ENCODE assay signal across 17 cellular contexts in genomic region chr9:71980266-71981018, GRCh38.
DNase-seq lines count a peak whose midpoint lies in the region; ATAC-seq and TF ChIP-seq lines count a peak whose summit lies in the region.
"Had no signal": no experiment of that assay in that cellular context is flagged by ENCODE, and none has a peak within 500 bp of the region (broad histone marks: within the 10 kb centered on the region; RNA-seq: fewer than 3 reads in every experiment).

No MANE protein-coding gene starts in this region.

- no peak for TF ChIP-seq CTCF in cardiac muscle cell (IDR thresholded peaks at IDR 0.05; ENCODE audit: low read depth, low read length)
- no peak for TF ChIP-seq CTCF in mammary epithelial cell (conservative IDR thresholded peaks at IDR 0.05 in 1 of 2, IDR thresholded peaks at IDR 0.05 in 1 of 2; ENCODE audit: extremely low read depth in 1 of 2, insufficient read depth in 1 of 2, low read depth in 1 of 2, low read length in 2 of 2)

- dilution Hi-C loops in mammary epithelial cell (cut with HindIII; ENCODE audit: low sequenced_read_pairs): no loop called here

- H3K9ac ChIP-seq in mammary epithelial cell (ENCODE audit: insufficient read depth, low read length): no peak overlapping the region

- H3K36me3 ChIP-seq in cardiac muscle cell: no peaks in the 10 kb centered on the region
- H3K36me3 ChIP-seq in mammary epithelial cell (ENCODE audit: insufficient read depth, low read length): no peaks in the 10 kb centered on the region

- peaks cover 33% of the 10 kb centered on the region for H3K4me1 ChIP-seq in cardiac muscle cell (ENCODE audit: low read depth)
- no peaks in the 10 kb centered on the region for H3K4me1 ChIP-seq in mammary epithelial cell (ENCODE audit: insufficient read depth, low read length)

- intact Hi-C loops in Right ventricle myocardium inferior (cut with DNase I): loop anchor here (5.0 kb wide), 1 partner anchor 68 kb away; the partner anchor contains the start of genes ABHD17B and C9orf85
- intact Hi-C loops in cardiac septum (cut with DNase I): no loop called here
- intact Hi-C loops in mammary epithelial cell (cut with micrococcal nuclease): no loop called here

- ATAC-seq in Right ventricle myocardium inferior (peak; percentile 58), GM19328 (IDR thresholded peaks at IDR 0.05; ENCODE audit: unreplicated experiment) (no peak), HG03439 (IDR thresholded peaks at IDR 0.05; ENCODE audit: unreplicated experiment) (no peak)
- ATAC-seq: HepG2 had no signal

- H3K9me3 ChIP-seq in cardiac muscle cell (ENCODE audit: low read depth): no peaks in the 10 kb centered on the region
- H3K9me3 ChIP-seq in mammary epithelial cell (replicated peaks; ENCODE audit: insufficient read depth, low read length): no peaks in the 10 kb centered on the region

- no TSS peak for BruUV-seq in mammary epithelial cell (replicated peaks; lab: Mats Ljungman, UMichigan)

- H3K27me3 ChIP-seq in cardiac muscle cell: no peaks in the 10 kb centered on the region
- no peaks in the 10 kb centered on the region for H3K27me3 ChIP-seq in mammary epithelial cell (ENCODE audit: insufficient read depth, low read length)

- WGBS in mammary epithelial cell (ENCODE audit: low coverage, missing lambda C conversion rate): 74% methylated on average over 4 of the region's 4 CpGs

- no peak overlapping the region for H3K4me3 ChIP-seq in cardiac muscle cell
- H3K4me3 ChIP-seq in mammary epithelial cell (replicated peaks in 1 of 3; ENCODE audit: insufficient read depth in 1 of 3, low read depth in 2 of 3, low read length in 3 of 3): no peak overlapping the region

- no peak overlapping the region for H3K4me2 ChIP-seq in mammary epithelial cell (ENCODE audit: insufficient read depth, low read depth, low read length)

- in situ Hi-C loops in mammary epithelial cell (cut with MboI; ENCODE audit: low sequenced_read_pairs in 2 of 2): loop anchor here in 1 of 2 donors (25.0 kb wide), 2 partner anchors 168 to 693 kb away; no protein-coding TSS in a partner anchor

- no peaks in the 10 kb centered on the region for H4K20me1 ChIP-seq in mammary epithelial cell (ENCODE audit: insufficient read depth, low read length)

- no peak for DNase-seq in Right ventricle myocardium inferior (ENCODE audit: missing footprints)
- no peak for DNase-seq in cardiac septum (ENCODE audit: low spot score)
- peak in 1 of 2 donors; percentile 59 for DNase-seq in cardiac muscle cell (ENCODE audit: low read depth in 1 of 2, low spot score in 1 of 2)
- peak; percentile 60 for DNase-seq in myocyte (ENCODE audit: low read depth)
- DNase-seq in mammary epithelial cell: no peak
- no peak for DNase-seq in DMS 273 treated with DMSO at 0.1 percent for 48 hours (lab: John Stamatoyannopoulos, UW)
- DNase-seq: C1 segment of cervical spinal cord, GDM1, HFFc6, KG1, NCI-H146, NCI-H2081, NCI-H524, SIG-M5 had no signal

- CTCF ChIA-PET in mammary epithelial cell (lab: Charles Lee; ENCODE audit: low non-redundant PET): no interaction called here

- no peak overlapping the region for H2AFZ ChIP-seq in mammary epithelial cell (ENCODE audit: low read depth, low read length)

- H3K79me2 ChIP-seq in mammary epithelial cell (ENCODE audit: insufficient read depth, low read length): no peaks in the 10 kb centered on the region

- H3K27ac ChIP-seq in cardiac muscle cell (peak overlapping the region; percentile 78), mammary epithelial cell (ENCODE audit: insufficient read depth, low read depth, low read length) (no peak overlapping the region)
